1 cellular context compared by ENCODE assay signal in the genomic region with DNA sequence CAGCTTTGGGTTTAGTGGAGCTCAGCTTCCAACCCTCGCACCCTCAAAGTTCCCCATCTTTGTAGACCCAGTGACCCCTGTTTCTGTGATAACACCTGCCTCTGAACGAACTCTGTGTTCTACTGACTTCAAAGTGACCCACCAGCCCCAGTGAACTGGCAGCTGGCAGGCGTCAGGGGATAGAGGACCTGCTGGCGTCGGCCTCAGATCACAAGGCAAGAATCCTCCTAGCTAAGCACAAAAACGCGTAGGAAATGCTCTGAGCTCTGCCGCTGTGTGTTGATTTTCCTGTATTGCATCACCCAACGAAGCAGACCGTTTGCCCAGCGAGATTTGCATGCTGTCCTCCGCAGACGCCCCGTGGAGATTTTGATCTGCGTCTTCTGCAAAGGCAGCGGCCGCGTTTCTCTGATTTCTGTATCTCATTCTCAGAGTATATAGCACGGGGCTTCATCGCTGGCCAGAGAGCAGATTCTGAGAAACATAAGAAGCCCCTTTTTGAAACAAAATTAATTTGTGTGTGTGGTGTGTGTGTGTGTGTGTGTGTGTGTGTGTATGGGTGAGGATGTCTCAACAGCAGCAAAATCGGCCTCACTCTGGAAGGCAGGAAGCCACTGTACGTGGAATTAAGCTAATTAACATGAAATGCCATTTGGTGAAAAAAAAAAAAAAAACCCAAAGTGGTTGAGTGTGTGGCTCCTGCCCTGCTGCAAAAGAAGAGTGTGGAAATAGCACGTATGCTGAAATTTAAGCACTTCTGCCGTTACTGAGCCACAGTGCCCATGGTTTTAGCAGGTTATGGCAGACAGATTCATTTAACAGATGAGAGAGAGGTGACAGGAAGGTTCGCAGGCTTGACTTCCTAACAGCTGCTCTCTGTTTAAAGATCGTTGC.
TF ChIP-seq lines count a peak whose summit lies in the region.

No MANE protein-coding gene starts in this region.

TF ChIP-seq in HepG2, 621 proteins besides CTCF, POLR2A, EP300 and RAD21 (continued from another document and continues in another):
- TF ChIP-seq, protein P1, sequence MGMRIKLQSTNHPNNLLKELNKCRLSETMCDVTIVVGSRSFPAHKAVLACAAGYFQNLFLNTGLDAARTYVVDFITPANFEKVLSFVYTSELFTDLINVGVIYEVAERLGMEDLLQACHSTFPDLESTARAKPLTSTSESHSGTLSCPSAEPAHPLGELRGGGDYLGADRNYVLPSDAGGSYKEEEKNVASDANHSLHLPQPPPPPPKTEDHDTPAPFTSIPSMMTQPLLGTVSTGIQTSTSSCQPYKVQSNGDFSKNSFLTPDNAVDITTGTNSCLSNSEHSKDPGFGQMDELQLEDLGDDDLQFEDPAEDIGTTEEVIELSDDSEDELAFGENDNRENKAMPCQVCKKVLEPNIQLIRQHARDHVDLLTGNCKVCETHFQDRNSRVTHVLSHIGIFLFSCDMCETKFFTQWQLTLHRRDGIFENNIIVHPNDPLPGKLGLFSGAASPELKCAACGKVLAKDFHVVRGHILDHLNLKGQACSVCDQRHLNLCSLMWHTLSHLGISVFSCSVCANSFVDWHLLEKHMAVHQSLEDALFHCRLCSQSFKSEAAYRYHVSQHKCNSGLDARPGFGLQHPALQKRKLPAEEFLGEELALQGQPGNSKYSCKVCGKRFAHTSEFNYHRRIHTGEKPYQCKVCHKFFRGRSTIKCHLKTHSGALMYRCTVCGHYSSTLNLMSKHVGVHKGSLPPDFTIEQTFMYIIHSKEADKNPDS (CRISPR knock-in tag; IDR thresholded peaks at IDR 0.05): no peak
- TF ChIP-seq ZNF44 (CRISPR knock-in tag; IDR thresholded peaks at IDR 0.05) (no peak), ZNF572 (CRISPR knock-in tag; IDR thresholded peaks at IDR 0.05) (no peak), HDAC6 (IDR thresholded peaks at IDR 0.05; ENCODE audit: low read depth, low read length) (no peak), RBM39 (IDR thresholded peaks at IDR 0.05; ENCODE audit: low read depth, low read length, poor library complexity, severe bottlenecking) (no peak), ZNF230 (CRISPR knock-in tag; IDR thresholded peaks at IDR 0.05) (no peak), HDAC1 (CRISPR knock-in tag; IDR thresholded peaks at IDR 0.05) (peak; percentile 76), CHD4 (IDR thresholded peaks at IDR 0.05; ENCODE audit: borderline replicate concordance, low read length) (no peak), ZNF30 (CRISPR knock-in tag; IDR thresholded peaks at IDR 0.05) (no peak), ZNF205 (CRISPR knock-in tag; IDR thresholded peaks at IDR 0.05) (0 out of 2 replicates have a peak, but pooled peaks have one; percentile 23), ZNF33A (CRISPR knock-in tag; IDR thresholded peaks at IDR 0.05; ENCODE audit: borderline replicate concordance) (no peak), SUZ12 (IDR thresholded peaks at IDR 0.05; ENCODE audit: low read depth, low read length) (no peak), MAFK (conservative IDR thresholded peaks at IDR 0.05 in 1 of 2, IDR thresholded peaks at IDR 0.05 in 1 of 2; ENCODE audit: low read length in 2 of 2) (peak; percentile 76 to 85), PAF1 (CRISPR knock-in tag; IDR thresholded peaks at IDR 0.05) (no peak), BHLHE40 (IDR thresholded peaks at IDR 0.05; ENCODE audit: low read length) (0 out of 2 replicates have a peak, but pooled peaks have one; percentile 50), FOXK1 (CRISPR knock-in tag; IDR thresholded peaks at IDR 0.05; ENCODE audit: borderline replicate concordance, low read depth) (peak; percentile 79; the same call in 1 of the 2 replicates), SP5 (CRISPR knock-in tag; IDR thresholded peaks at IDR 0.05; ENCODE audit: borderline replicate concordance, low read depth) (no peak), ZNF724P (CRISPR knock-in tag; IDR thresholded peaks at IDR 0.05; ENCODE audit: borderline replicate concordance) (no peak), ZNF235 (CRISPR knock-in tag; IDR thresholded peaks at IDR 0.05; ENCODE audit: borderline replicate concordance) (no peak), ZFP36L2 (CRISPR knock-in tag; IDR thresholded peaks at IDR 0.05) (no peak), NR2F6 (IDR thresholded peaks at IDR 0.05) (peak; percentile 54), NR2F6 (CRISPR knock-in tag; IDR thresholded peaks at IDR 0.05) (peak; percentile 63), REPIN1 (CRISPR knock-in tag; IDR thresholded peaks at IDR 0.05; ENCODE audit: borderline replicate concordance, low read depth) (no peak), FOXA3 (CRISPR knock-in tag; IDR thresholded peaks at IDR 0.05) (peak; percentile 85), KLF6 (CRISPR knock-in tag; IDR thresholded peaks at IDR 0.05) (peak; percentile 74; the same call in 1 of the 2 replicates), ZNF616 (CRISPR knock-in tag; IDR thresholded peaks at IDR 0.05; ENCODE audit: low read depth) (no peak)
- TF ChIP-seq, protein P2, sequence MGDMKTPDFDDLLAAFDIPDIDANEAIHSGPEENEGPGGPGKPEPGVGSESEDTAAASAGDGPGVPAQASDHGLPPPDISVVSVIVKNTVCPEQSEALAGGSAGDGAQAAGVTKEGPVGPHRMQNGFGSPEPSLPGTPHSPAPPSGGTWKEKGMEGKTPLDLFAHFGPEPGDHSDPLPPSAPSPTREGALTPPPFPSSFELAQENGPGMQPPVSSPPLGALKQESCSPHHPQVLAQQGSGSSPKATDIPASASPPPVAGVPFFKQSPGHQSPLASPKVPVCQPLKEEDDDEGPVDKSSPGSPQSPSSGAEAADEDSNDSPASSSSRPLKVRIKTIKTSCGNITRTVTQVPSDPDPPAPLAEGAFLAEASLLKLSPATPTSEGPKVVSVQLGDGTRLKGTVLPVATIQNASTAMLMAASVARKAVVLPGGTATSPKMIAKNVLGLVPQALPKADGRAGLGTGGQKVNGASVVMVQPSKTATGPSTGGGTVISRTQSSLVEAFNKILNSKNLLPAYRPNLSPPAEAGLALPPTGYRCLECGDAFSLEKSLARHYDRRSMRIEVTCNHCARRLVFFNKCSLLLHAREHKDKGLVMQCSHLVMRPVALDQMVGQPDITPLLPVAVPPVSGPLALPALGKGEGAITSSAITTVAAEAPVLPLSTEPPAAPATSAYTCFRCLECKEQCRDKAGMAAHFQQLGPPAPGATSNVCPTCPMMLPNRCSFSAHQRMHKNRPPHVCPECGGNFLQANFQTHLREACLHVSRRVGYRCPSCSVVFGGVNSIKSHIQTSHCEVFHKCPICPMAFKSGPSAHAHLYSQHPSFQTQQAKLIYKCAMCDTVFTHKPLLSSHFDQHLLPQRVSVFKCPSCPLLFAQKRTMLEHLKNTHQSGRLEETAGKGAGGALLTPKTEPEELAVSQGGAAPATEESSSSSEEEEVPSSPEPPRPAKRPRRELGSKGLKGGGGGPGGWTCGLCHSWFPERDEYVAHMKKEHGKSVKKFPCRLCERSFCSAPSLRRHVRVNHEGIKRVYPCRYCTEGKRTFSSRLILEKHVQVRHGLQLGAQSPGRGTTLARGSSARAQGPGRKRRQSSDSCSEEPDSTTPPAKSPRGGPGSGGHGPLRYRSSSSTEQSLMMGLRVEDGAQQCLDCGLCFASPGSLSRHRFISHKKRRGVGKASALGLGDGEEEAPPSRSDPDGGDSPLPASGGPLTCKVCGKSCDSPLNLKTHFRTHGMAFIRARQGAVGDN (CRISPR knock-in tag; IDR thresholded peaks at IDR 0.05): peak; percentile 68
- TF ChIP-seq, protein P3, sequence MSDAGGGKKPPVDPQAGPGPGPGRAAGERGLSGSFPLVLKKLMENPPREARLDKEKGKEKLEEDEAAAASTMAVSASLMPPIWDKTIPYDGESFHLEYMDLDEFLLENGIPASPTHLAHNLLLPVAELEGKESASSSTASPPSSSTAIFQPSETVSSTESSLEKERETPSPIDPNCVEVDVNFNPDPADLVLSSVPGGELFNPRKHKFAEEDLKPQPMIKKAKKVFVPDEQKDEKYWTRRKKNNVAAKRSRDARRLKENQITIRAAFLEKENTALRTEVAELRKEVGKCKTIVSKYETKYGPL (CRISPR knock-in tag; IDR thresholded peaks at IDR 0.05): no peak
- TF ChIP-seq, protein P4, sequence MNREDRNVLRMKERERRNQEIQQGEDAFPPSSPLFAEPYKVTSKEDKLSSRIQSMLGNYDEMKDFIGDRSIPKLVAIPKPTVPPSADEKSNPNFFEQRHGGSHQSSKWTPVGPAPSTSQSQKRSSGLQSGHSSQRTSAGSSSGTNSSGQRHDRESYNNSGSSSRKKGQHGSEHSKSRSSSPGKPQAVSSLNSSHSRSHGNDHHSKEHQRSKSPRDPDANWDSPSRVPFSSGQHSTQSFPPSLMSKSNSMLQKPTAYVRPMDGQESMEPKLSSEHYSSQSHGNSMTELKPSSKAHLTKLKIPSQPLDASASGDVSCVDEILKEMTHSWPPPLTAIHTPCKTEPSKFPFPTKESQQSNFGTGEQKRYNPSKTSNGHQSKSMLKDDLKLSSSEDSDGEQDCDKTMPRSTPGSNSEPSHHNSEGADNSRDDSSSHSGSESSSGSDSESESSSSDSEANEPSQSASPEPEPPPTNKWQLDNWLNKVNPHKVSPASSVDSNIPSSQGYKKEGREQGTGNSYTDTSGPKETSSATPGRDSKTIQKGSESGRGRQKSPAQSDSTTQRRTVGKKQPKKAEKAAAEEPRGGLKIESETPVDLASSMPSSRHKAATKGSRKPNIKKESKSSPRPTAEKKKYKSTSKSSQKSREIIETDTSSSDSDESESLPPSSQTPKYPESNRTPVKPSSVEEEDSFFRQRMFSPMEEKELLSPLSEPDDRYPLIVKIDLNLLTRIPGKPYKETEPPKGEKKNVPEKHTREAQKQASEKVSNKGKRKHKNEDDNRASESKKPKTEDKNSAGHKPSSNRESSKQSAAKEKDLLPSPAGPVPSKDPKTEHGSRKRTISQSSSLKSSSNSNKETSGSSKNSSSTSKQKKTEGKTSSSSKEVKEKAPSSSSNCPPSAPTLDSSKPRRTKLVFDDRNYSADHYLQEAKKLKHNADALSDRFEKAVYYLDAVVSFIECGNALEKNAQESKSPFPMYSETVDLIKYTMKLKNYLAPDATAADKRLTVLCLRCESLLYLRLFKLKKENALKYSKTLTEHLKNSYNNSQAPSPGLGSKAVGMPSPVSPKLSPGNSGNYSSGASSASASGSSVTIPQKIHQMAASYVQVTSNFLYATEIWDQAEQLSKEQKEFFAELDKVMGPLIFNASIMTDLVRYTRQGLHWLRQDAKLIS (CRISPR knock-in tag; IDR thresholded peaks at IDR 0.05): no peak
- TF ChIP-seq, protein P5, sequence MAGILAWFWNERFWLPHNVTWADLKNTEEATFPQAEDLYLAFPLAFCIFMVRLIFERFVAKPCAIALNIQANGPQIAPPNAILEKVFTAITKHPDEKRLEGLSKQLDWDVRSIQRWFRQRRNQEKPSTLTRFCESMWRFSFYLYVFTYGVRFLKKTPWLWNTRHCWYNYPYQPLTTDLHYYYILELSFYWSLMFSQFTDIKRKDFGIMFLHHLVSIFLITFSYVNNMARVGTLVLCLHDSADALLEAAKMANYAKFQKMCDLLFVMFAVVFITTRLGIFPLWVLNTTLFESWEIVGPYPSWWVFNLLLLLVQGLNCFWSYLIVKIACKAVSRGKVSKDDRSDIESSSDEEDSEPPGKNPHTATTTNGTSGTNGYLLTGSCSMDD (CRISPR knock-in tag; IDR thresholded peaks at IDR 0.05): no peak
- TF ChIP-seq, protein P6, sequence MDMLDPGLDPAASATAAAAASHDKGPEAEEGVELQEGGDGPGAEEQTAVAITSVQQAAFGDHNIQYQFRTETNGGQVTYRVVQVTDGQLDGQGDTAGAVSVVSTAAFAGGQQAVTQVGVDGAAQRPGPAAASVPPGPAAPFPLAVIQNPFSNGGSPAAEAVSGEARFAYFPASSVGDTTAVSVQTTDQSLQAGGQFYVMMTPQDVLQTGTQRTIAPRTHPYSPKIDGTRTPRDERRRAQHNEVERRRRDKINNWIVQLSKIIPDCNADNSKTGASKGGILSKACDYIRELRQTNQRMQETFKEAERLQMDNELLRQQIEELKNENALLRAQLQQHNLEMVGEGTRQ (IDR thresholded peaks at IDR 0.05; ENCODE audit: low read depth, low read length): no peak
- TF ChIP-seq, protein P6 (CRISPR knock-in tag; IDR thresholded peaks at IDR 0.05; ENCODE audit: borderline replicate concordance): no peak
- TF ChIP-seq, protein P7, sequence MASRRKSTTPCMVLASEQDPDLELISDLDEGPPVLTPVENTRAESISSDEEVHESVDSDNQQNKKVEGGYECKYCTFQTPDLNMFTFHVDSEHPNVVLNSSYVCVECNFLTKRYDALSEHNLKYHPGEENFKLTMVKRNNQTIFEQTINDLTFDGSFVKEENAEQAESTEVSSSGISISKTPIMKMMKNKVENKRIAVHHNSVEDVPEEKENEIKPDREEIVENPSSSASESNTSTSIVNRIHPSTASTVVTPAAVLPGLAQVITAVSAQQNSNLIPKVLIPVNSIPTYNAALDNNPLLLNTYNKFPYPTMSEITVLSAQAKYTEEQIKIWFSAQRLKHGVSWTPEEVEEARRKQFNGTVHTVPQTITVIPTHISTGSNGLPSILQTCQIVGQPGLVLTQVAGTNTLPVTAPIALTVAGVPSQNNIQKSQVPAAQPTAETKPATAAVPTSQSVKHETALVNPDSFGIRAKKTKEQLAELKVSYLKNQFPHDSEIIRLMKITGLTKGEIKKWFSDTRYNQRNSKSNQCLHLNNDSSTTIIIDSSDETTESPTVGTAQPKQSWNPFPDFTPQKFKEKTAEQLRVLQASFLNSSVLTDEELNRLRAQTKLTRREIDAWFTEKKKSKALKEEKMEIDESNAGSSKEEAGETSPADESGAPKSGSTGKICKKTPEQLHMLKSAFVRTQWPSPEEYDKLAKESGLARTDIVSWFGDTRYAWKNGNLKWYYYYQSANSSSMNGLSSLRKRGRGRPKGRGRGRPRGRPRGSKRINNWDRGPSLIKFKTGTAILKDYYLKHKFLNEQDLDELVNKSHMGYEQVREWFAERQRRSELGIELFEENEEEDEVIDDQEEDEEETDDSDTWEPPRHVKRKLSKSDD (CRISPR knock-in tag; IDR thresholded peaks at IDR 0.05; ENCODE audit: low read depth): no peak
- TF ChIP-seq, protein P8, sequence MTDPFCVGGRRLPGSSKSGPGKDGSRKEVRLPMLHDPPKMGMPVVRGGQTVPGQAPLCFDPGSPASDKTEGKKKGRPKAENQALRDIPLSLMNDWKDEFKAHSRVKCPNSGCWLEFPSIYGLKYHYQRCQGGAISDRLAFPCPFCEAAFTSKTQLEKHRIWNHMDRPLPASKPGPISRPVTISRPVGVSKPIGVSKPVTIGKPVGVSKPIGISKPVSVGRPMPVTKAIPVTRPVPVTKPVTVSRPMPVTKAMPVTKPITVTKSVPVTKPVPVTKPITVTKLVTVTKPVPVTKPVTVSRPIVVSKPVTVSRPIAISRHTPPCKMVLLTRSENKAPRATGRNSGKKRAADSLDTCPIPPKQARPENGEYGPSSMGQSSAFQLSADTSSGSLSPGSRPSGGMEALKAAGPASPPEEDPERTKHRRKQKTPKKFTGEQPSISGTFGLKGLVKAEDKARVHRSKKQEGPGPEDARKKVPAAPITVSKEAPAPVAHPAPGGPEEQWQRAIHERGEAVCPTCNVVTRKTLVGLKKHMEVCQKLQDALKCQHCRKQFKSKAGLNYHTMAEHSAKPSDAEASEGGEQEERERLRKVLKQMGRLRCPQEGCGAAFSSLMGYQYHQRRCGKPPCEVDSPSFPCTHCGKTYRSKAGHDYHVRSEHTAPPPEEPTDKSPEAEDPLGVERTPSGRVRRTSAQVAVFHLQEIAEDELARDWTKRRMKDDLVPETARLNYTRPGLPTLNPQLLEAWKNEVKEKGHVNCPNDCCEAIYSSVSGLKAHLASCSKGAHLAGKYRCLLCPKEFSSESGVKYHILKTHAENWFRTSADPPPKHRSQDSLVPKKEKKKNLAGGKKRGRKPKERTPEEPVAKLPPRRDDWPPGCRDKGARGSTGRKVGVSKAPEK (CRISPR knock-in tag; IDR thresholded peaks at IDR 0.05; ENCODE audit: borderline replicate concordance): no peak
